In genomic region chr3:186803447-186803846, GRCh38 we compare ENCODE assay signal across 1 cellular context.
TF ChIP-seq lines count a peak whose summit lies in the region.

No MANE protein-coding gene starts in this region.

TF ChIP-seq in HEK293, 187 proteins besides CTCF, POLR2A, EP300 and RAD21:
- TF ChIP-seq ZNF585B (tag by site-specific recombination; IDR thresholded peaks at IDR 0.05): peak; percentile 27; the same call in 1 of the 2 replicates
- TF ChIP-seq ZNF335 (tag by site-specific recombination; conservative IDR thresholded peaks at IDR 0.05): peak; percentile 83
- peak; percentile 90 for TF ChIP-seq GLIS1 (tag by site-specific recombination; IDR thresholded peaks at IDR 0.05)
- TF ChIP-seq WT1 (tag by site-specific recombination; IDR thresholded peaks at IDR 0.05): peak; percentile 13; the same call in 1 of the 2 replicates
TF ChIP-seq in HEK293: peak in this region for 4; not testable (repeated sequence) for 183.
